Comparison of ENCODE assay signal across 1 cellular context in the genomic region with DNA sequence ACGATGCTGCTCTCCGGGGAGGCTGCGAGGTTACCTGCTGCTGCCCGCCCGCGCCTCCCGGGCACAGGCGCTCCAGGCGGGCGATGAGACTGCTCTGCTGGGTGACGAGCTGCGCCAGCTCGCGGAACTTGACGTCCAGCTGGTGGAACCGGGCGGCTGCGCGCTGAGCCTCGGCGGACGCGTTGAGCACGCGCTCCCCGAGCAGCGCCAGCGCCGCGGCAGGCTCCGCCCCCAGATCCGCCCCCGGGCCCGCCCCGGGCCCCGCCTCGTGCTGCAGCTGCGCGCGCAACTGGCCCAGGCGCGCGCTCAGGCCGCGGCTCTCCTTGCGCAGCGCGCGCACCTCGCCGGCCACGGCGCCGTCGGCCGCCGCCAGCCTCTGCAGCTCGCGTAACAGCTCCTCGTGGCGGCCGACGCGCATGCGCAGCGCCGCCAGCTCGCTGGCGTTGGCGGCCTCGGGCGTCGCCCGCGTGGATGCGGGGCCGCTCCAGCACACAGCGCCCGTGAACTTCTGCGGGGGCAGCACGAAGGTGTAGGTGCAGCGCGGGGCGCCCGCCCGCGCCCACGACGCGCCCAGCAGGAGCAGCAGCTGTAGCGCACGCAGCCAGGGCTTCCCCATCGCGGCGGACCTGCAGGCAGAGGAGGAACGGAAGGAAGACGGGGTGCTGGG.
TF ChIP-seq lines count a peak whose summit lies in the region.

No MANE protein-coding gene starts in this region.

TF ChIP-seq in GM12878, 131 proteins besides CTCF, POLR2A, EP300 and RAD21 (continued from another document and continues in another):
- TF ChIP-seq, protein P1, sequence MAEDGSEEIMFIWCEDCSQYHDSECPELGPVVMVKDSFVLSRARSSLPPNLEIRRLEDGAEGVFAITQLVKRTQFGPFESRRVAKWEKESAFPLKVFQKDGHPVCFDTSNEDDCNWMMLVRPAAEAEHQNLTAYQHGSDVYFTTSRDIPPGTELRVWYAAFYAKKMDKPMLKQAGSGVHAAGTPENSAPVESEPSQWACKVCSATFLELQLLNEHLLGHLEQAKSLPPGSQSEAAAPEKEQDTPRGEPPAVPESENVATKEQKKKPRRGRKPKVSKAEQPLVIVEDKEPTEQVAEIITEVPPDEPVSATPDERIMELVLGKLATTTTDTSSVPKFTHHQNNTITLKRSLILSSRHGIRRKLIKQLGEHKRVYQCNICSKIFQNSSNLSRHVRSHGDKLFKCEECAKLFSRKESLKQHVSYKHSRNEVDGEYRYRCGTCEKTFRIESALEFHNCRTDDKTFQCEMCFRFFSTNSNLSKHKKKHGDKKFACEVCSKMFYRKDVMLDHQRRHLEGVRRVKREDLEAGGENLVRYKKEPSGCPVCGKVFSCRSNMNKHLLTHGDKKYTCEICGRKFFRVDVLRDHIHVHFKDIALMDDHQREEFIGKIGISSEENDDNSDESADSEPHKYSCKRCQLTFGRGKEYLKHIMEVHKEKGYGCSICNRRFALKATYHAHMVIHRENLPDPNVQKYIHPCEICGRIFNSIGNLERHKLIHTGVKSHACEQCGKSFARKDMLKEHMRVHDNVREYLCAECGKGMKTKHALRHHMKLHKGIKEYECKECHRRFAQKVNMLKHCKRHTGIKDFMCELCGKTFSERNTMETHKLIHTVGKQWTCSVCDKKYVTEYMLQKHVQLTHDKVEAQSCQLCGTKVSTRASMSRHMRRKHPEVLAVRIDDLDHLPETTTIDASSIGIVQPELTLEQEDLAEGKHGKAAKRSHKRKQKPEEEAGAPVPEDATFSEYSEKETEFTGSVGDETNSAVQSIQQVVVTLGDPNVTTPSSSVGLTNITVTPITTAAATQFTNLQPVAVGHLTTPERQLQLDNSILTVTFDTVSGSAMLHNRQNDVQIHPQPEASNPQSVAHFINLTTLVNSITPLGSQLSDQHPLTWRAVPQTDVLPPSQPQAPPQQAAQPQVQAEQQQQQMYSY (CRISPR knock-in tag; IDR thresholded peaks at IDR 0.05) = no peak
- TF ChIP-seq SUZ12 (IDR thresholded peaks at IDR 0.05; ENCODE audit: unreplicated experiment) = no peak
- peak; percentile 45; the same call in 1 of the 2 replicates for TF ChIP-seq MAX (IDR thresholded peaks at IDR 0.05; ENCODE audit: low read depth, low read length)
- TF ChIP-seq ZSCAN29 (IDR thresholded peaks at IDR 0.05) = no peak
- peak; percentile 39; the same call in 1 of the 2 replicates for TF ChIP-seq MXI1 (IDR thresholded peaks at IDR 0.05; ENCODE audit: low read depth, low read length)
- TF ChIP-seq MEF2B (IDR thresholded peaks at IDR 0.05; ENCODE audit: partially characterized antibody, poor library complexity, severe bottlenecking) = no peak
- peak; percentile 61 for TF ChIP-seq RELA (IDR thresholded peaks at IDR 0.05; ENCODE audit: borderline replicate concordance, partially characterized antibody)
- TF ChIP-seq SRF (IDR thresholded peaks at IDR 0.05; ENCODE audit: low read depth in 2 of 2, low read length in 2 of 2) = no peak
- no peak for TF ChIP-seq ZNF207 (IDR thresholded peaks at IDR 0.05; ENCODE audit: borderline replicate concordance)
- TF ChIP-seq SMC3 (IDR thresholded peaks at IDR 0.05; ENCODE audit: borderline replicate concordance, low read length) = no peak
- no peak for TF ChIP-seq CBX3 (IDR thresholded peaks at IDR 0.05; ENCODE audit: borderline replicate concordance, low read depth)
- no peak for TF ChIP-seq IKZF2 (IDR thresholded peaks at IDR 0.05)
- TF ChIP-seq RAD51 (IDR thresholded peaks at IDR 0.05) = no peak
- no peak for TF ChIP-seq SREBF2 (IDR thresholded peaks at IDR 0.05; ENCODE audit: low read length)
- TF ChIP-seq BACH1 (IDR thresholded peaks at IDR 0.05; ENCODE audit: borderline replicate concordance) = peak; percentile 92
- TF ChIP-seq RCOR1 (conservative IDR thresholded peaks at IDR 0.05; ENCODE audit: low read depth, low read length) = no peak
- TF ChIP-seq, protein P2, sequence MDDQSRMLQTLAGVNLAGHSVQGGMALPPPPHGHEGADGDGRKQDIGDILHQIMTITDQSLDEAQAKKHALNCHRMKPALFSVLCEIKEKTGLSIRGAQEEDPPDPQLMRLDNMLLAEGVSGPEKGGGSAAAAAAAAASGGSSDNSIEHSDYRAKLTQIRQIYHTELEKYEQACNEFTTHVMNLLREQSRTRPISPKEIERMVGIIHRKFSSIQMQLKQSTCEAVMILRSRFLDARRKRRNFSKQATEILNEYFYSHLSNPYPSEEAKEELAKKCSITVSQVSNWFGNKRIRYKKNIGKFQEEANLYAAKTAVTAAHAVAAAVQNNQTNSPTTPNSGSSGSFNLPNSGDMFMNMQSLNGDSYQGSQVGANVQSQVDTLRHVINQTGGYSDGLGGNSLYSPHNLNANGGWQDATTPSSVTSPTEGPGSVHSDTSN (IDR thresholded peaks at IDR 0.05; ENCODE audit: insufficient replicate concordance, low read depth, low read length) = no peak
- TF ChIP-seq EED (IDR thresholded peaks at IDR 0.05; ENCODE audit: low read depth) = no peak
- no peak for TF ChIP-seq ELK1 (IDR thresholded peaks at IDR 0.05; ENCODE audit: low read depth, low read length)
- no peak; the same call in 1 of the 2 replicates for TF ChIP-seq POLR2AphosphoS2 (IDR thresholded peaks at IDR 0.05; ENCODE audit: low read depth, low read length)
- TF ChIP-seq, protein P3, sequence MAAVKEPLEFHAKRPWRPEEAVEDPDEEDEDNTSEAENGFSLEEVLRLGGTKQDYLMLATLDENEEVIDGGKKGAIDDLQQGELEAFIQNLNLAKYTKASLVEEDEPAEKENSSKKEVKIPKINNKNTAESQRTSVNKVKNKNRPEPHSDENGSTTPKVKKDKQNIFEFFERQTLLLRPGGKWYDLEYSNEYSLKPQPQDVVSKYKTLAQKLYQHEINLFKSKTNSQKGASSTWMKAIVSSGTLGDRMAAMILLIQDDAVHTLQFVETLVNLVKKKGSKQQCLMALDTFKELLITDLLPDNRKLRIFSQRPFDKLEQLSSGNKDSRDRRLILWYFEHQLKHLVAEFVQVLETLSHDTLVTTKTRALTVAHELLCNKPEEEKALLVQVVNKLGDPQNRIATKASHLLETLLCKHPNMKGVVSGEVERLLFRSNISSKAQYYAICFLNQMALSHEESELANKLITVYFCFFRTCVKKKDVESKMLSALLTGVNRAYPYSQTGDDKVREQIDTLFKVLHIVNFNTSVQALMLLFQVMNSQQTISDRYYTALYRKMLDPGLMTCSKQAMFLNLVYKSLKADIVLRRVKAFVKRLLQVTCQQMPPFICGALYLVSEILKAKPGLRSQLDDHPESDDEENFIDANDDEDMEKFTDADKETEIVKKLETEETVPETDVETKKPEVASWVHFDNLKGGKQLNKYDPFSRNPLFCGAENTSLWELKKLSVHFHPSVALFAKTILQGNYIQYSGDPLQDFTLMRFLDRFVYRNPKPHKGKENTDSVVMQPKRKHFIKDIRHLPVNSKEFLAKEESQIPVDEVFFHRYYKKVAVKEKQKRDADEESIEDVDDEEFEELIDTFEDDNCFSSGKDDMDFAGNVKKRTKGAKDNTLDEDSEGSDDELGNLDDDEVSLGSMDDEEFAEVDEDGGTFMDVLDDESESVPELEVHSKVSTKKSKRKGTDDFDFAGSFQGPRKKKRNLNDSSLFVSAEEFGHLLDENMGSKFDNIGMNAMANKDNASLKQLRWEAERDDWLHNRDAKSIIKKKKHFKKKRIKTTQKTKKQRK (IDR thresholded peaks at IDR 0.05; ENCODE audit: low read depth, low read length) = no peak
- TF ChIP-seq NR2C1 (IDR thresholded peaks at IDR 0.05) = peak; percentile 29; the same call in 1 of the 2 replicates
- peak; percentile 49; the same call in 1 of the 2 replicates for TF ChIP-seq RB1 (IDR thresholded peaks at IDR 0.05; ENCODE audit: borderline replicate concordance)
- no peak for TF ChIP-seq CREM (IDR thresholded peaks at IDR 0.05; ENCODE audit: low read depth)
- TF ChIP-seq MYC (IDR thresholded peaks at IDR 0.05; ENCODE audit: insufficient read depth, insufficient read length, insufficient replicate concordance, low read length, severe bottlenecking) = no peak
- TF ChIP-seq RFX5 (IDR thresholded peaks at IDR 0.05; ENCODE audit: low read depth, low read length) = no peak
- TF ChIP-seq, protein P4, sequence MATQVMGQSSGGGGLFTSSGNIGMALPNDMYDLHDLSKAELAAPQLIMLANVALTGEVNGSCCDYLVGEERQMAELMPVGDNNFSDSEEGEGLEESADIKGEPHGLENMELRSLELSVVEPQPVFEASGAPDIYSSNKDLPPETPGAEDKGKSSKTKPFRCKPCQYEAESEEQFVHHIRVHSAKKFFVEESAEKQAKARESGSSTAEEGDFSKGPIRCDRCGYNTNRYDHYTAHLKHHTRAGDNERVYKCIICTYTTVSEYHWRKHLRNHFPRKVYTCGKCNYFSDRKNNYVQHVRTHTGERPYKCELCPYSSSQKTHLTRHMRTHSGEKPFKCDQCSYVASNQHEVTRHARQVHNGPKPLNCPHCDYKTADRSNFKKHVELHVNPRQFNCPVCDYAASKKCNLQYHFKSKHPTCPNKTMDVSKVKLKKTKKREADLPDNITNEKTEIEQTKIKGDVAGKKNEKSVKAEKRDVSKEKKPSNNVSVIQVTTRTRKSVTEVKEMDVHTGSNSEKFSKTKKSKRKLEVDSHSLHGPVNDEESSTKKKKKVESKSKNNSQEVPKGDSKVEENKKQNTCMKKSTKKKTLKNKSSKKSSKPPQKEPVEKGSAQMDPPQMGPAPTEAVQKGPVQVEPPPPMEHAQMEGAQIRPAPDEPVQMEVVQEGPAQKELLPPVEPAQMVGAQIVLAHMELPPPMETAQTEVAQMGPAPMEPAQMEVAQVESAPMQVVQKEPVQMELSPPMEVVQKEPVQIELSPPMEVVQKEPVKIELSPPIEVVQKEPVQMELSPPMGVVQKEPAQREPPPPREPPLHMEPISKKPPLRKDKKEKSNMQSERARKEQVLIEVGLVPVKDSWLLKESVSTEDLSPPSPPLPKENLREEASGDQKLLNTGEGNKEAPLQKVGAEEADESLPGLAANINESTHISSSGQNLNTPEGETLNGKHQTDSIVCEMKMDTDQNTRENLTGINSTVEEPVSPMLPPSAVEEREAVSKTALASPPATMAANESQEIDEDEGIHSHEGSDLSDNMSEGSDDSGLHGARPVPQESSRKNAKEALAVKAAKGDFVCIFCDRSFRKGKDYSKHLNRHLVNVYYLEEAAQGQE (IDR thresholded peaks at IDR 0.05; ENCODE audit: low read depth, low read length) = no peak
- peak in 1 of 2 experiments; percentile 75; a peak in 2 of 4 replicates for TF ChIP-seq BHLHE40 (IDR thresholded peaks at IDR 0.05; ENCODE audit: borderline replicate concordance in 1 of 2, low read depth in 2 of 2, low read length in 1 of 2)
- TF ChIP-seq ZNF592 (IDR thresholded peaks at IDR 0.05) = peak; percentile 76; the same call in 1 of the 2 replicates
- no peak for TF ChIP-seq MTA3 (IDR thresholded peaks at IDR 0.05; ENCODE audit: borderline replicate concordance, low read length)
- TF ChIP-seq IKZF1 (conservative IDR thresholded peaks at IDR 0.05) = peak; percentile 96
- TF ChIP-seq ZBED1 (IDR thresholded peaks at IDR 0.05; ENCODE audit: borderline replicate concordance) = no peak
- TF ChIP-seq ASH2L (IDR thresholded peaks at IDR 0.05; ENCODE audit: borderline replicate concordance, low read depth) = no peak
- TF ChIP-seq E4F1 (IDR thresholded peaks at IDR 0.05; ENCODE audit: borderline replicate concordance, partially characterized antibody) = no peak
